15 cellular contexts compared by ENCODE assay signal in the genomic region with DNA sequence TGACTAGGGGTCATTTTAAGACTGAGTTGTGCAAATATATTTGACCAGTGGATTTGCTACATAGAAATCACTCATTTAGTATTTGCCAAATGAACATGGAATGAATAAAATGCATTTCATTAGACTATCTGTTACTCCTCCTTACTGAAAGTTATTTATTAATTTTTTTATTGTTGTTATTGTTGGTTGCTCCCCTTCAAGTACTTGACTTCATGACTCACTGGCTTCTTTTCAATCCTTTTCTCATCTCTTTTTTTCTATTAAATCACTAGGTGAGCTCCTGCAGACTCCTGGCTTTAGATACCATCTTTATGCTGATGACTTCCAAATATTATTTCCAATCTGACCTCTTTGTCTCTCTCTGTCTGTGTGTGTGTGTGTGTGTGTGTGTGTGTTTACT.
A peak's percentile ranks its signal among the peaks of the same experiment; 100 is the strongest.
DNase-seq lines count a peak whose midpoint lies in the region; ATAC-seq, FAIRE-seq and TF ChIP-seq lines count a peak whose summit lies in the region.
"Had no signal": no experiment of that assay in that cellular context is flagged by ENCODE, and none has a peak within 500 bp of the region (broad histone marks: within the 10 kb centered on the region; RNA-seq: fewer than 3 reads in every experiment).

No MANE protein-coding gene starts in this region.

- no peak overlapping the region for H3K4me3 ChIP-seq in bronchial epithelial cell (ENCODE audit: low read depth, low read length)
- H3K4me3 ChIP-seq: BLaER1 treated with 17β-estradiol and CSF1 and Interleukin-3, amounts not matched to agents 10 nM and 100 nM had no signal

- H3K27me3 ChIP-seq in bronchial epithelial cell (ENCODE audit: control insufficient read depth, insufficient read depth, low read length) = peaks cover 5% of the 10 kb centered on the region
- H3K27me3 ChIP-seq: BLaER1 treated with 17β-estradiol and CSF1 and Interleukin-3, amounts not matched to agents 10 nM and 100 nM had no signal

- FAIRE-seq in bronchial epithelial cell (lab: Jason Lieb, UNC) = no peak
- FAIRE-seq: HepG2, HTR-8/SVneo had no signal

- no peaks in the 10 kb centered on the region for H3K36me3 ChIP-seq in bronchial epithelial cell (ENCODE audit: control insufficient read depth, insufficient read depth, low read length)
- H3K36me3 ChIP-seq: BLaER1 treated with 17β-estradiol and CSF1 and Interleukin-3, amounts not matched to agents 10 nM and 100 nM had no signal

- no peak for TF ChIP-seq CTCF in bronchial epithelial cell (IDR thresholded peaks at IDR 0.05; ENCODE audit: insufficient read depth, low read length, severe bottlenecking)

- peak; percentile 14 for DNase-seq in ACHN
- peak; percentile 77 for DNase-seq in DMS79 treated with DMSO at 0.1 percent for 48 hours (lab: John Stamatoyannopoulos, UW)
- peak; percentile 7 for DNase-seq in bronchial epithelial cell (ENCODE audit: low read depth)
- DNase-seq in kidney tubule cell (ENCODE audit: low spot score) = peak; percentile 51
- DNase-seq in AML-193 (lab: John Stamatoyannopoulos, UW) = no peak
- DNase-seq in activated CD4-positive, alpha-beta T cell treated with anti-CD3 and anti-CD28 coated beads, Interleukin-2, amount 50 U/mL, for 1 hour = no peak
- DNase-seq: Calu3; CD4-positive, CD25-positive, alpha-beta regulatory T cell; GOT3; H9 had no signal

- ATAC-seq in GM19328 (IDR thresholded peaks at IDR 0.05; ENCODE audit: unreplicated experiment) (no peak), HG02884 (IDR thresholded peaks at IDR 0.05; ENCODE audit: unreplicated experiment) (no peak)
- ATAC-seq: HepG2 had no signal

- in situ Hi-C loops in ACHN (cut with HindIII; ENCODE audit: low pct_ligation_motif_present, low pct_unique_long_range_greater_than_20kb, low sequenced_read_pairs) = no loop called here

Comparison
In these comparisons a context has a peak if more than half of its experiments do, and no peak if none do; other contexts are left out.
1. DNase-seq: peak in ACHN (single experiment), DMS79 treated with DMSO at 0.1 percent for 48 hours (single experiment), bronchial epithelial cell (single experiment) and kidney tubule cell (single experiment); none in AML-193 (0 of 2) and activated CD4-positive, alpha-beta T cell treated with anti-CD3 and anti-CD28 coated beads, Interleukin-2, amount 50 U/mL, for 1 hour (single experiment).